In genomic region chr3:3998140-3998977, GRCh38 we compare ENCODE assay signal across 8 cellular contexts.
A peak's percentile ranks its signal among the peaks of the same experiment; 100 is the strongest.
DNase-seq lines count a peak whose midpoint lies in the region; ATAC-seq, FAIRE-seq and TF ChIP-seq lines count a peak whose summit lies in the region.

No MANE protein-coding gene starts in this region.

- H3K79me2 ChIP-seq in osteoblast (ENCODE audit: insufficient read depth, low read length): no peaks in the 10 kb centered on the region

- CTCF ChIA-PET in BJ (lab: Yijun Ruan, JAX): interaction anchor here (1.0 kb wide), 1 partner anchor 798 kb away, joined by 4 read pairs; no protein-coding TSS in a partner anchor

- TF ChIP-seq POLR2A in GM12892 (IDR thresholded peaks at IDR 0.05; ENCODE audit: low read depth, low read length) (no peak), uterus (IDR thresholded peaks at IDR 0.05) (no peak)

- H3K27ac ChIP-seq in osteoblast (ENCODE audit: low read depth, low read length) (no peak overlapping the region), uterus (no peak overlapping the region)

- H3K4me3 ChIP-seq in BJ (ENCODE audit: low read depth, low read length) (no peak overlapping the region), kidney epithelial cell (ENCODE audit: low read depth, low read length) (no peak overlapping the region), osteoblast (ENCODE audit: insufficient read depth, low read length) (no peak overlapping the region), uterus (no peak overlapping the region)

- H3K9me3 ChIP-seq in osteoblast (ENCODE audit: low read depth, low read length) (no peaks in the 10 kb centered on the region), uterus (peaks cover 0 to 4% of the 10 kb centered on the region in 2 donors)

- peak; percentile 82 for FAIRE-seq in GM12892 (lab: Jason Lieb, UNC)

- intact Hi-C loops in uterus (cut with DNase I; ENCODE audit: low total_unique reads): no loop called here

- H3K4me2 ChIP-seq in osteoblast (ENCODE audit: insufficient read depth, low read length): no peak overlapping the region

- no peaks in the 10 kb centered on the region for H4K20me1 ChIP-seq in osteoblast (ENCODE audit: insufficient read depth, low read length)

- H3K4me1 ChIP-seq in osteoblast (ENCODE audit: insufficient read depth, low read length): no peaks in the 10 kb centered on the region
- no peaks in the 10 kb centered on the region for H3K4me1 ChIP-seq in uterus

- TF ChIP-seq CTCF in BJ (IDR thresholded peaks at IDR 0.05; ENCODE audit: insufficient read depth, low read depth, low read length) (0 out of 2 replicates have a peak, but pooled peaks have one; percentile 8), kidney epithelial cell (IDR thresholded peaks at IDR 0.05; ENCODE audit: insufficient read depth, low read length, poor library complexity, severe bottlenecking) (peak; percentile 55), osteoblast (IDR thresholded peaks at IDR 0.05; ENCODE audit: extremely low read depth, low read depth, low read length) (no peak), uterus (IDR thresholded peaks at IDR 0.05) (no peak)

- no peak overlapping the region for H2AFZ ChIP-seq in osteoblast (ENCODE audit: low read length)

- POLR2A ChIA-PET in BJ (lab: Charles Lee): no interaction called here

- ATAC-seq in HG02623 (IDR thresholded peaks at IDR 0.05; ENCODE audit: unreplicated experiment): peak; percentile 90

- H3K27me3 ChIP-seq in BJ (ENCODE audit: control insufficient read depth, insufficient read depth, low read length): no peaks in the 10 kb centered on the region
- no peaks in the 10 kb centered on the region for H3K27me3 ChIP-seq in kidney epithelial cell (ENCODE audit: control insufficient read depth, insufficient read depth, low read length)
- H3K27me3 ChIP-seq in osteoblast (ENCODE audit: insufficient read depth, low read length): no peaks in the 10 kb centered on the region
- no peaks in the 10 kb centered on the region for H3K27me3 ChIP-seq in uterus

- H3K36me3 ChIP-seq in BJ (ENCODE audit: control insufficient read depth, insufficient read depth, low read length) (no peaks in the 10 kb centered on the region), kidney epithelial cell (ENCODE audit: control insufficient read depth, insufficient read depth, low read length) (no peaks in the 10 kb centered on the region), osteoblast (ENCODE audit: insufficient read depth, low read length) (no peaks in the 10 kb centered on the region), uterus (no peaks in the 10 kb centered on the region)

- DNase-seq in BJ (ENCODE audit: low read depth): no peak
- DNase-seq in GM12892 (ENCODE audit: insufficient read length): peak; percentile 7
- peak; percentile 5 for DNase-seq in NCI-H1092 treated with DMSO at 0.1 percent for 48 hours (lab: John Stamatoyannopoulos, UW)
- DNase-seq in activated CD4-positive, alpha-beta T cell treated with anti-CD3 and anti-CD28 coated beads, Interleukin-2, amount 50 U/mL, for 48 hours: peak; percentile 6 to 13
- peak; percentile 29 for DNase-seq in kidney epithelial cell (ENCODE audit: low read depth)
- no peak for DNase-seq in osteoblast (ENCODE audit: insufficient read length, low spot score, missing footprints)
- no peak for DNase-seq in uterus

Comparison
In these comparisons a context has a peak if more than half of its experiments do, and no peak if none do; other contexts are left out.
1. DNase-seq: peak in GM12892 (single experiment), NCI-H1092 treated with DMSO at 0.1 percent for 48 hours (single experiment), activated CD4-positive, alpha-beta T cell treated with anti-CD3 and anti-CD28 coated beads, Interleukin-2, amount 50 U/mL, for 48 hours (2 of 2) and kidney epithelial cell (single experiment); none in BJ (single experiment), osteoblast (single experiment) and uterus (0 of 2).
2. CTCF ChIP-seq: peak in BJ (single experiment) and kidney epithelial cell (single experiment); none in osteoblast (single experiment) and uterus (0 of 4).